ENCODE assay signal across 1 cellular context in the genomic region with DNA sequence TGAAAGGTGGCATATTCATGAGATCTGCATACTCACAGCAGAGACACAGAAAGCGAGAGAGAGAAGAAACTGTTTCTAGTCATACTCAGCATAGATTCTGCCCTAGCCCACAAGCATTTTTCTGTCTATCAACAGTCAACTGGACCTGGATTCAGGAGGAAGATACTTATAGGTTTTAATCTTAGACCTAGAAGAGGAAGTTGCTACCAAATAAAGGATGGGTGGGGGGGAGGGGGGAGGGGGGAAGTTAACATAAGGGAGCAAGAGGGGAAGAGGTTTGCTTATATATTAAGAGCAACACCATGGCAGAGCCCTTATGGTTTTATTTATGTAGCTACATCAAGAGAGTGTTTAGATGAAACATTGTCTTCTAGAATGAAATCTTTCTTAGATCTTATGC.
TF ChIP-seq lines count a peak whose summit lies in the region.

No MANE protein-coding gene starts in this region.

TF ChIP-seq in H1, 55 proteins besides CTCF, POLR2A, EP300 and RAD21:
- TF ChIP-seq, protein P1, sequence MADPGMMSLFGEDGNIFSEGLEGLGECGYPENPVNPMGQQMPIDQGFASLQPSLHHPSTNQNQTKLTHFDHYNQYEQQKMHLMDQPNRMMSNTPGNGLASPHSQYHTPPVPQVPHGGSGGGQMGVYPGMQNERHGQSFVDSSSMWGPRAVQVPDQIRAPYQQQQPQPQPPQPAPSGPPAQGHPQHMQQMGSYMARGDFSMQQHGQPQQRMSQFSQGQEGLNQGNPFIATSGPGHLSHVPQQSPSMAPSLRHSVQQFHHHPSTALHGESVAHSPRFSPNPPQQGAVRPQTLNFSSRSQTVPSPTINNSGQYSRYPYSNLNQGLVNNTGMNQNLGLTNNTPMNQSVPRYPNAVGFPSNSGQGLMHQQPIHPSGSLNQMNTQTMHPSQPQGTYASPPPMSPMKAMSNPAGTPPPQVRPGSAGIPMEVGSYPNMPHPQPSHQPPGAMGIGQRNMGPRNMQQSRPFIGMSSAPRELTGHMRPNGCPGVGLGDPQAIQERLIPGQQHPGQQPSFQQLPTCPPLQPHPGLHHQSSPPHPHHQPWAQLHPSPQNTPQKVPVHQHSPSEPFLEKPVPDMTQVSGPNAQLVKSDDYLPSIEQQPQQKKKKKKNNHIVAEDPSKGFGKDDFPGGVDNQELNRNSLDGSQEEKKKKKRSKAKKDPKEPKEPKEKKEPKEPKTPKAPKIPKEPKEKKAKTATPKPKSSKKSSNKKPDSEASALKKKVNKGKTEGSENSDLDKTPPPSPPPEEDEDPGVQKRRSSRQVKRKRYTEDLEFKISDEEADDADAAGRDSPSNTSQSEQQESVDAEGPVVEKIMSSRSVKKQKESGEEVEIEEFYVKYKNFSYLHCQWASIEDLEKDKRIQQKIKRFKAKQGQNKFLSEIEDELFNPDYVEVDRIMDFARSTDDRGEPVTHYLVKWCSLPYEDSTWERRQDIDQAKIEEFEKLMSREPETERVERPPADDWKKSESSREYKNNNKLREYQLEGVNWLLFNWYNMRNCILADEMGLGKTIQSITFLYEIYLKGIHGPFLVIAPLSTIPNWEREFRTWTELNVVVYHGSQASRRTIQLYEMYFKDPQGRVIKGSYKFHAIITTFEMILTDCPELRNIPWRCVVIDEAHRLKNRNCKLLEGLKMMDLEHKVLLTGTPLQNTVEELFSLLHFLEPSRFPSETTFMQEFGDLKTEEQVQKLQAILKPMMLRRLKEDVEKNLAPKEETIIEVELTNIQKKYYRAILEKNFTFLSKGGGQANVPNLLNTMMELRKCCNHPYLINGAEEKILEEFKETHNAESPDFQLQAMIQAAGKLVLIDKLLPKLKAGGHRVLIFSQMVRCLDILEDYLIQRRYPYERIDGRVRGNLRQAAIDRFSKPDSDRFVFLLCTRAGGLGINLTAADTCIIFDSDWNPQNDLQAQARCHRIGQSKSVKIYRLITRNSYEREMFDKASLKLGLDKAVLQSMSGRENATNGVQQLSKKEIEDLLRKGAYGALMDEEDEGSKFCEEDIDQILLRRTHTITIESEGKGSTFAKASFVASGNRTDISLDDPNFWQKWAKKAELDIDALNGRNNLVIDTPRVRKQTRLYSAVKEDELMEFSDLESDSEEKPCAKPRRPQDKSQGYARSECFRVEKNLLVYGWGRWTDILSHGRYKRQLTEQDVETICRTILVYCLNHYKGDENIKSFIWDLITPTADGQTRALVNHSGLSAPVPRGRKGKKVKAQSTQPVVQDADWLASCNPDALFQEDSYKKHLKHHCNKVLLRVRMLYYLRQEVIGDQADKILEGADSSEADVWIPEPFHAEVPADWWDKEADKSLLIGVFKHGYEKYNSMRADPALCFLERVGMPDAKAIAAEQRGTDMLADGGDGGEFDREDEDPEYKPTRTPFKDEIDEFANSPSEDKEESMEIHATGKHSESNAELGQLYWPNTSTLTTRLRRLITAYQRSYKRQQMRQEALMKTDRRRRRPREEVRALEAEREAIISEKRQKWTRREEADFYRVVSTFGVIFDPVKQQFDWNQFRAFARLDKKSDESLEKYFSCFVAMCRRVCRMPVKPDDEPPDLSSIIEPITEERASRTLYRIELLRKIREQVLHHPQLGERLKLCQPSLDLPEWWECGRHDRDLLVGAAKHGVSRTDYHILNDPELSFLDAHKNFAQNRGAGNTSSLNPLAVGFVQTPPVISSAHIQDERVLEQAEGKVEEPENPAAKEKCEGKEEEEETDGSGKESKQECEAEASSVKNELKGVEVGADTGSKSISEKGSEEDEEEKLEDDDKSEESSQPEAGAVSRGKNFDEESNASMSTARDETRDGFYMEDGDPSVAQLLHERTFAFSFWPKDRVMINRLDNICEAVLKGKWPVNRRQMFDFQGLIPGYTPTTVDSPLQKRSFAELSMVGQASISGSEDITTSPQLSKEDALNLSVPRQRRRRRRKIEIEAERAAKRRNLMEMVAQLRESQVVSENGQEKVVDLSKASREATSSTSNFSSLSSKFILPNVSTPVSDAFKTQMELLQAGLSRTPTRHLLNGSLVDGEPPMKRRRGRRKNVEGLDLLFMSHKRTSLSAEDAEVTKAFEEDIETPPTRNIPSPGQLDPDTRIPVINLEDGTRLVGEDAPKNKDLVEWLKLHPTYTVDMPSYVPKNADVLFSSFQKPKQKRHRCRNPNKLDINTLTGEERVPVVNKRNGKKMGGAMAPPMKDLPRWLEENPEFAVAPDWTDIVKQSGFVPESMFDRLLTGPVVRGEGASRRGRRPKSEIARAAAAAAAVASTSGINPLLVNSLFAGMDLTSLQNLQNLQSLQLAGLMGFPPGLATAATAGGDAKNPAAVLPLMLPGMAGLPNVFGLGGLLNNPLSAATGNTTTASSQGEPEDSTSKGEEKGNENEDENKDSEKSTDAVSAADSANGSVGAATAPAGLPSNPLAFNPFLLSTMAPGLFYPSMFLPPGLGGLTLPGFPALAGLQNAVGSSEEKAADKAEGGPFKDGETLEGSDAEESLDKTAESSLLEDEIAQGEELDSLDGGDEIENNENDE (IDR thresholded peaks at IDR 0.05; ENCODE audit: insufficient replicate concordance, low read length): no peak
- TF ChIP-seq BACH1 (IDR thresholded peaks at IDR 0.05; ENCODE audit: low read length) (no peak), CHD2 (IDR thresholded peaks at IDR 0.05; ENCODE audit: low read length) (no peak), FOSL1 (IDR thresholded peaks at IDR 0.05; ENCODE audit: insufficient read depth, low read depth, low read length) (no peak), MAFK (IDR thresholded peaks at IDR 0.05; ENCODE audit: low read depth, low read length) (no peak), TAF7 (optimal IDR thresholded peaks at IDR 0.05; ENCODE audit: borderline replicate concordance, low read depth, low read length) (no peak), RNF2 (IDR thresholded peaks at IDR 0.05; ENCODE audit: borderline replicate concordance, low read depth, low read length, missing control alignments, poor library complexity, severe bottlenecking) (no peak), JUN (IDR thresholded peaks at IDR 0.05; ENCODE audit: low read depth, low read length) (no peak), SIRT6 (IDR thresholded peaks at IDR 0.05; ENCODE audit: low read length) (no peak), ATF2 (IDR thresholded peaks at IDR 0.05; ENCODE audit: low read length) (no peak), RFX5 (IDR thresholded peaks at IDR 0.05; ENCODE audit: borderline replicate concordance, low read depth, low read length) (no peak), CTBP2 (IDR thresholded peaks at IDR 0.05; ENCODE audit: borderline replicate concordance, insufficient read depth, insufficient read length, low read length) (no peak), JUND (IDR thresholded peaks at IDR 0.05; ENCODE audit: low read length) (no peak), BRCA1 (IDR thresholded peaks at IDR 0.05; ENCODE audit: low read depth, low read length) (no peak), POLR2AphosphoS5 (IDR thresholded peaks at IDR 0.05; ENCODE audit: low read depth, low read length) (no peak), KDM4A (IDR thresholded peaks at IDR 0.05; ENCODE audit: low read depth, low read length, severe bottlenecking) (no peak)
- TF ChIP-seq, protein P2, sequence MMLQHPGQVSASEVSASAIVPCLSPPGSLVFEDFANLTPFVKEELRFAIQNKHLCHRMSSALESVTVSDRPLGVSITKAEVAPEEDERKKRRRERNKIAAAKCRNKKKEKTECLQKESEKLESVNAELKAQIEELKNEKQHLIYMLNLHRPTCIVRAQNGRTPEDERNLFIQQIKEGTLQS (IDR thresholded peaks at IDR 0.05; ENCODE audit: insufficient read depth, low read depth, low read length): no peak
TF ChIP-seq in H1: peak in this region for 0.
